Comparison of ENCODE assay signal across 20 cellular contexts in genomic region chr5:14794600-14795230, GRCh38.
"Had no signal": no experiment of that assay in that cellular context is flagged by ENCODE, and none has a peak within 500 bp of the region (broad histone marks: within the 10 kb centered on the region; RNA-seq: fewer than 3 reads in every experiment).

No MANE protein-coding gene starts in this region.

- H3K27me3 ChIP-seq: brain microvascular endothelial cell, foreskin keratinocyte, ovary, stomach, tibial nerve, uterus had no signal

- H3K27me3 Mint-ChIP-seq: dendritic cell treated with granulocyte-macrophage colony-stimulating factor and Interleukin-4, amounts not matched to agents 40 ng/mL and 50 ng/mL, for 4 days; effector memory CD8-positive, alpha-beta T cell had no signal

- H3K27ac Mint-ChIP-seq: activated CD8-positive, alpha-beta T cell treated with anti-CD3 and anti-CD28 coated beads, Interleukin-2, amount 10 ng/mL, durations not matched to agents 7 days and 5 days; activated naive CD4-positive, alpha-beta T cell treated with anti-CD3 and anti-CD28 coated beads, Interleukin-2, amount 50 U/mL, for 72 hours; dendritic cell treated with granulocyte-macrophage colony-stimulating factor and Interleukin-4, amounts not matched to agents 40 ng/mL and 50 ng/mL, for 4 days had no signal

- H3K4me1 ChIP-seq: foreskin keratinocyte, lower lobe of right lung, uterus had no signal

- H3K36me3 ChIP-seq: brain microvascular endothelial cell, lower lobe of right lung, ovary, stomach, tibial nerve, uterus, WERI-Rb-1 had no signal

- ATAC-seq: activated CD8-positive, alpha-beta T cell treated with anti-CD3 and anti-CD28 coated beads, Interleukin-2, amount 10 ng/mL, durations not matched to agents 7 days and 5 days; effector memory CD8-positive, alpha-beta T cell; foreskin keratinocyte; lower lobe of right lung had no signal

- DNase-seq: activated CD8-positive, alpha-beta memory T cell treated with anti-CD3 and anti-CD28 coated beads, Interleukin-2, amount 50 U/mL, for 4 hours; activated CD8-positive, alpha-beta T cell treated with anti-CD3 and anti-CD28 coated beads, Interleukin-2, amount 10 ng/mL, durations not matched to agents 7 days and 5 days; activated effector memory CD4-positive, alpha-beta T cell treated with anti-CD3 and anti-CD28 coated beads, Interleukin-2, amount 50 U/mL, for 16 hours; brain microvascular endothelial cell; effector memory CD8-positive, alpha-beta T cell; foreskin keratinocyte; lower lobe of right lung; ovary; retina; stimulated activated CD4-positive, alpha-beta T cell treated with anti-CD3 and anti-CD28 coated beads, Interleukin-12 subunit alpha, Interleukin-12 subunit beta, amount 100 ng/mL, for 4 hours; stimulated activated CD4-positive, alpha-beta T cell treated with anti-CD3 and anti-CD28 coated beads, Interleukin-2, amount 100 ng/mL, for 24 hours; stomach; SW 1271; T-helper 9 cell; uterus; WERI-Rb-1 had no signal

- H3K4me3 ChIP-seq: lower lobe of right lung, ovary, stomach, tibial nerve, uterus had no signal

- H3K9me3 Mint-ChIP-seq: activated naive CD4-positive, alpha-beta T cell treated with anti-CD3 and anti-CD28 coated beads, Interleukin-2, amount 50 U/mL, for 72 hours; dendritic cell treated with granulocyte-macrophage colony-stimulating factor and Interleukin-4, amounts not matched to agents 40 ng/mL and 50 ng/mL, for 4 days; effector memory CD8-positive, alpha-beta T cell; neural crest cell had no signal

- H3K9me3 ChIP-seq: lower lobe of right lung, ovary, stomach, tibial nerve, uterus had no signal

- H3K27ac ChIP-seq: brain microvascular endothelial cell, foreskin keratinocyte, lower lobe of right lung, ovary, stomach, uterus, WERI-Rb-1 had no signal

- H3K4me3 Mint-ChIP-seq: activated CD8-positive, alpha-beta T cell treated with anti-CD3 and anti-CD28 coated beads, Interleukin-2, amount 10 ng/mL, durations not matched to agents 7 days and 5 days; dendritic cell treated with granulocyte-macrophage colony-stimulating factor and Interleukin-4, amounts not matched to agents 40 ng/mL and 50 ng/mL, for 4 days; effector memory CD8-positive, alpha-beta T cell; neural crest cell had no signal
